ENCODE assay signal across 12 cellular contexts in genomic region chr2:73203055-73203681, GRCh38. TPM values are rescaled to one million over a fixed set of nuclear protein-coding genes. Genes with fewer than 3 reads are reported as not detected.
DNase-seq lines count a peak whose midpoint lies in the region; ATAC-seq and TF ChIP-seq lines count a peak whose summit lies in the region.
"Had no signal": no experiment of that assay in that cellular context is flagged by ENCODE, and none has a peak within 500 bp of the region (broad histone marks: within the 10 kb centered on the region; RNA-seq: fewer than 3 reads in every experiment).

No MANE protein-coding gene starts in this region.

- H3K27ac ChIP-seq in RWPE2 (ENCODE audit: poor library complexity, severe bottlenecking) (no peak overlapping the region), left ventricle myocardium inferior (replicated peaks) (no peak overlapping the region), trophoblast cell (ENCODE audit: low read depth, low read length) (no peak overlapping the region)

- TF ChIP-seq CTCF in RWPE2 (IDR thresholded peaks at IDR 0.05; ENCODE audit: poor library complexity, severe bottlenecking) (no peak), left ventricle myocardium inferior (IDR thresholded peaks at IDR 0.05; ENCODE audit: borderline replicate concordance) (no peak)

- intact Hi-C loops in left ventricle myocardium inferior (cut with micrococcal nuclease), result no loop called here

- peak overlapping the region; percentile 77 for H4K12ac ChIP-seq in trophoblast cell (ENCODE audit: low read depth, low read length)

- 0 out of 3 replicates have a peak, but pooled peaks have one; percentile 17 for ATAC-seq in RWPE2 (ENCODE audit: low read depth)
- no peak for ATAC-seq in GM19035 (IDR thresholded peaks at IDR 0.05; ENCODE audit: unreplicated experiment)
- no peak for ATAC-seq in HG02571 (IDR thresholded peaks at IDR 0.05; ENCODE audit: unreplicated experiment)
- ATAC-seq in HG03280 (IDR thresholded peaks at IDR 0.05; ENCODE audit: unreplicated experiment), result no peak

- H2AFZ ChIP-seq in trophoblast cell (ENCODE audit: insufficient read depth, low read length, poor library complexity), result peak overlapping the region; percentile 30

- no CpG with 5 or more reads among the region's 44 CpGs for WGBS in trophoblast cell (ENCODE audit: extremely low coverage, insufficient coverage, insufficient read length)

- H3K36me3 ChIP-seq in RWPE2 (ENCODE audit: low read depth) (no peaks in the 10 kb centered on the region), left ventricle myocardium inferior (no peaks in the 10 kb centered on the region), trophoblast cell (ENCODE audit: control insufficient read depth in 1 of 2, insufficient read depth in 2 of 2, low read length in 2 of 2) (no peaks in the 10 kb centered on the region)

- H2BK5ac ChIP-seq in trophoblast cell (ENCODE audit: low read depth, low read length, poor library complexity), result no peak overlapping the region

- H4K91ac ChIP-seq in trophoblast cell (ENCODE audit: low read depth, low read length), result no peak overlapping the region

- DNase-seq in DMS 273 (lab: John Stamatoyannopoulos, UW; ENCODE audit: unreplicated experiment) (peak; percentile 49), DMS 273 treated with DMSO at 0.1 percent for 48 hours (lab: John Stamatoyannopoulos, UW) (no peak), RWPE2 (ENCODE audit: low spot score) (no peak), left ventricle myocardium inferior (no peak), trophoblast cell (peak in 1 of 2 donors; percentile 7)
- DNase-seq: activated effector memory CD4-positive, alpha-beta T cell treated with Interleukin-2 at 50 U/mL for 16 hours; NCI-H2171 treated with DMSO at 0.1 percent for 48 hours had no signal

- no peaks in the 10 kb centered on the region for H3K79me2 ChIP-seq in trophoblast cell (ENCODE audit: control insufficient read depth, insufficient read depth, low read length, poor library complexity)

- peaks cover 40% of the 10 kb centered on the region for H3K27me3 ChIP-seq in RWPE2 (ENCODE audit: insufficient read depth, poor library complexity, severe bottlenecking)
- H3K27me3 ChIP-seq in left ventricle myocardium inferior (ENCODE audit: low read depth), result peaks cover 90% of the 10 kb centered on the region
- H3K27me3 ChIP-seq in trophoblast cell (ENCODE audit: insufficient read depth, low read length), result peaks cover 23% of the 10 kb centered on the region

- no peaks in the 10 kb centered on the region for H3K79me1 ChIP-seq in trophoblast cell (ENCODE audit: low read length)

- no peak overlapping the region for H3K18ac ChIP-seq in trophoblast cell (ENCODE audit: low read length)

- H3K4me1 ChIP-seq in RWPE2 (ENCODE audit: insufficient read depth, poor library complexity, severe bottlenecking), result no peaks in the 10 kb centered on the region
- peaks cover 16% of the 10 kb centered on the region for H3K4me1 ChIP-seq in left ventricle myocardium inferior
- peaks cover 6% of the 10 kb centered on the region in 2 experiments for H3K4me1 ChIP-seq in trophoblast cell (ENCODE audit: control insufficient read depth in 1 of 2, insufficient read depth in 2 of 2, low read length in 2 of 2)

- H3K4ac ChIP-seq in trophoblast cell (ENCODE audit: low read depth, low read length), result no peak overlapping the region

- no peak overlapping the region for H3K23ac ChIP-seq in trophoblast cell (ENCODE audit: low read length)

- H3K4me3 ChIP-seq in RWPE2 (ENCODE audit: severe bottlenecking), result no peak overlapping the region
- peak overlapping the region; percentile 55 for H3K4me3 ChIP-seq in left ventricle myocardium inferior
- H3K4me3 ChIP-seq in trophoblast cell (ENCODE audit: low read depth, low read length), result no peak overlapping the region

- no peak overlapping the region for H3K14ac ChIP-seq in trophoblast cell (ENCODE audit: low read length)

- no peak overlapping the region for H4K8ac ChIP-seq in trophoblast cell (ENCODE audit: low read depth, low read length)

- peak overlapping the region; percentile 49 for H3K4me2 ChIP-seq in trophoblast cell (ENCODE audit: low read length)

- no peak overlapping the region for H2BK120ac ChIP-seq in trophoblast cell (ENCODE audit: insufficient read depth, low read length, poor library complexity)

- H2BK12ac ChIP-seq in trophoblast cell (ENCODE audit: low read length), result no peak overlapping the region

- H3K9me3 ChIP-seq in RWPE2 (ENCODE audit: severe bottlenecking) (no peaks in the 10 kb centered on the region), left ventricle myocardium inferior (replicated peaks) (no peaks in the 10 kb centered on the region), trophoblast cell (ENCODE audit: insufficient read depth, low read depth, low read length) (peaks cover 4% of the 10 kb centered on the region)

- no peak overlapping the region for H2AK5ac ChIP-seq in trophoblast cell (ENCODE audit: low read length)

- H3K9ac ChIP-seq in trophoblast cell (ENCODE audit: low read length), result no peak overlapping the region

RNA-seq across cellular contexts. Expression of gene NOTO, which starts 0.8 kb away (rescaled TPM):
- not detected for total RNA-seq in left ventricle myocardium inferior
- not detected in 2 replicates for polyA plus RNA-seq in trophoblast cell (2013)
- total RNA-seq: renal cortical epithelial cell; T-helper 2 cell treated with Interferon-gamma antibody and Interleukin-4, amounts not matched to agents 100 ng/mL and 5 ng/mL, for 36 hours had no signal

RNA-seq across cellular contexts. Expression of gene SMYD5, which starts 10.9 kb away (rescaled TPM):
- 18.2 TPM for total RNA-seq in left ventricle myocardium inferior
- 11.7 and 11.8 TPM in 2 replicates for polyA plus RNA-seq in trophoblast cell (2013)

RNA-seq across cellular contexts. Expression of gene PRADC1, which starts 29.9 kb away (rescaled TPM):
- total RNA-seq in left ventricle myocardium inferior, result 97.4 TPM
- 14.9 and 15.3 TPM in 2 replicates for polyA plus RNA-seq in trophoblast cell (2013)

RNA-seq across cellular contexts. Expression of gene CCT7, which starts 30.9 kb away (rescaled TPM):
- total RNA-seq in left ventricle myocardium inferior, result 197 TPM
- 331 and 367 TPM in 2 replicates for polyA plus RNA-seq in trophoblast cell (2013)
